ENCODE assay signal across 17 cellular contexts in the genomic region with DNA sequence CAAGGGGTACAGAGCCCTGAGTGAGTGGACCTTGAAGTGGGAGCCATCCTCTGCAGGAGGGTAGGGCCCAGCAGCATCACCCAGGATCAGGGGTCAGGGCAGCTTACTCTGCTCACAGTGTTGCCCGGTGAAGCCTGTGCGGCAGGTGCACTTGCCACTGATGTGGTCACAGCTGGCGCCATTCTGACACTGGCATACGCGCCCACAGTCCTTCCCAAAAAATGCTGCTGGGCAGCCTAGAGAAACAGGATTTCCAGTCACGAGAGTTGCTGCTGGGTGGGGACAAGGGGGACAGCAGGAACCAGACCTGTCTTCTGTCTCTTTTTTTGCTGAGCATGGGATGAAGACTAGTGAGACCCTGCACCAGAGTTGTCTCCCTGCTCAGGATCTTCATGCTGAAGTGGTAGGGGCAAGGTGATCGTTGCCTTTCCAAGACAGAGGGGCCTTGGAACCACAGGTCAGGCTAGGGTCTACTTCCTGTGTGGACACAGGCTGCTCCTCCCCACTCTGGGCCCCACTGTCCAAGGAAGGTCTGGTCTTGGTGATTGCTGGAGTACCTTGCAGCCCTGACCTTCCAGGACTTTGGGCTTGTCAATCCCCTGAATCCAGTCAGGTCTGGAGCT. TPM values are rescaled to one million over a fixed set of nuclear protein-coding genes. Genes with fewer than 3 reads are reported as not detected.
A peak's percentile ranks its signal among the peaks of the same experiment; 100 is the strongest.
DNase-seq lines count a peak whose midpoint lies in the region; ATAC-seq and TF ChIP-seq lines count a peak whose summit lies in the region.
"Had no signal": no experiment of that assay in that cellular context is flagged by ENCODE, and none has a peak within 500 bp of the region (broad histone marks: within the 10 kb centered on the region; RNA-seq: fewer than 3 reads in every experiment).

No MANE protein-coding gene starts in this region.

- no peaks in the 10 kb centered on the region for H3K9me3 ChIP-seq in BLaER1 treated with 17β-estradiol and CSF1 and Interleukin-3, amounts not matched to agents 10 nM and 100 nM (replicated peaks in 1 of 11)
- H3K9me3 ChIP-seq in HCT116 (ENCODE audit: control insufficient read depth in 1 of 2, insufficient read depth in 1 of 2, low read depth in 1 of 2, low read length in 2 of 2) = no peaks in the 10 kb centered on the region
- H3K9me3 ChIP-seq in ovary = no peaks in the 10 kb centered on the region
- H3K9me3 ChIP-seq: ascending aorta, Caco-2, upper lobe of right lung had no signal

- H4K20me1 ChIP-seq in BLaER1 treated with 17β-estradiol and CSF1 and Interleukin-3, amounts not matched to agents 10 nM and 100 nM = peaks cover 23 to 68% (median 53%) of the 10 kb centered on the region in 11 experiments; a peak in 20 of 22 replicates
- no peaks in the 10 kb centered on the region for H4K20me1 ChIP-seq in HCT116 (ENCODE audit: insufficient read depth)

- peak; percentile 19; the same call in 1 of the 2 replicates for ATAC-seq in HCT116
- no peak for ATAC-seq in WTC11
- no peak for ATAC-seq in HG03159 (IDR thresholded peaks at IDR 0.05; ENCODE audit: unreplicated experiment)

- H3K9ac ChIP-seq in BLaER1 treated with 17β-estradiol and CSF1 and Interleukin-3, amounts not matched to agents 10 nM and 100 nM = 0 out of 22 replicates have a peak overlapping the region, but pooled peaks of 1 of the 11 experiments have one; percentile 8
- no peak overlapping the region for H3K9ac ChIP-seq in HCT116 (ENCODE audit: low read length)

- CTCF ChIA-PET in HCT116 (lab: Charles Lee) (interaction anchor here (0.6 kb wide), 1 partner anchor 279 kb away, joined by 3 read pairs; no protein-coding TSS in a partner anchor), WTC11 (lab: Charles Lee) (interaction anchor here (0.5 to 2.4 kb wide), 58 partner anchors 9 to 471 kb away, joined by 3 to 21 read pairs (median 3); a partner anchor contains a TSS), GM10248 (lab: Yijun Ruan, JAX) (interaction anchor here (0.8 to 4.3 kb wide), 16 partner anchors 9 to 372 kb away, joined by 3 to 43 read pairs (median 4); no protein-coding TSS in a partner anchor)

- 80 to 83% (median 81%) methylated on average over 7 of the region's 7 CpGs for WGBS in ovary, 3 donors

- no peak overlapping the region for H3K4me3 Mint-ChIP-seq in WTC11
- H3K4me3 Mint-ChIP-seq: T-cell had no signal

- peaks cover 13% of the 10 kb centered on the region for H3K4me1 Mint-ChIP-seq in WTC11

- RAD21 ChIA-PET in HCT116 (lab: Charles Lee; ENCODE audit: low non-redundant PET in 1 of 2, low total read pairs in 2 of 2, uncharacterized antibody in 2 of 2, unreplicated experiment in 2 of 2) = no interaction called here

- peaks cover 0 to 39% (median 0%) of the 10 kb centered on the region in 11 experiments; a peak in 6 of 22 replicates for H3K36me3 ChIP-seq in BLaER1 treated with 17β-estradiol and CSF1 and Interleukin-3, amounts not matched to agents 10 nM and 100 nM
- H3K36me3 ChIP-seq in HCT116 (ENCODE audit: control insufficient read depth in 1 of 2, insufficient read depth in 2 of 2, low read length in 2 of 2) (no peaks in the 10 kb centered on the region), ovary (no peaks in the 10 kb centered on the region)

- TF ChIP-seq POLR2A in HCT116 (IDR thresholded peaks at IDR 0.05; ENCODE audit: borderline replicate concordance, extremely low read depth, insufficient read depth, insufficient read length) (no peak), ovary (IDR thresholded peaks at IDR 0.05) (no peak)

- H3K36me3 Mint-ChIP-seq in WTC11 = no peaks in the 10 kb centered on the region

- intact Hi-C loops in HCT116 (cut with micrococcal nuclease) (loop anchor here (1.0 to 5.0 kb wide), 2 partner anchors 275 to 371 kb away; no protein-coding TSS in a partner anchor), ovary (cut with DNase I) (loop anchor here in 2 of 4 donors (5.0 to 10.0 kb wide), 2 partner anchors 369 to 371 kb away; no protein-coding TSS in a partner anchor)

- TF ChIP-seq RAD21 in HCT116 (IDR thresholded peaks at IDR 0.05; ENCODE audit: low read depth) = no peak

- H3K27ac ChIP-seq in BLaER1 treated with 17β-estradiol and CSF1 and Interleukin-3, amounts not matched to agents 10 nM and 100 nM = no peak overlapping the region
- H3K27ac ChIP-seq in HCT116 (ENCODE audit: low read depth, low read length) (no peak overlapping the region), ovary (no peak overlapping the region)
- H3K27ac ChIP-seq: ascending aorta, skin epidermis, upper lobe of right lung had no signal

- H3K9me3 Mint-ChIP-seq in WTC11 = no peaks in the 10 kb centered on the region
- H3K9me3 Mint-ChIP-seq: naive thymus-derived CD4-positive, alpha-beta T cell; T-cell had no signal

- BruUV-seq in HCT116 (replicated peaks; lab: Mats Ljungman, UMichigan) = no TSS peak

- H3K4me2 ChIP-seq in BLaER1 treated with 17β-estradiol and CSF1 and Interleukin-3, amounts not matched to agents 10 nM and 100 nM = peak overlapping the region; percentile 37 to 89 (median 79); a peak in 21 of 22 replicates
- H3K4me2 ChIP-seq in HCT116 (ENCODE audit: low read length) = no peak overlapping the region

- peaks cover 8 to 60% (median 50%) of the 10 kb centered on the region in 10 experiments; a peak in 19 of 20 replicates for H3K4me1 ChIP-seq in BLaER1 treated with 17β-estradiol and CSF1 and Interleukin-3, amounts not matched to agents 10 nM and 100 nM
- no peaks in the 10 kb centered on the region for H3K4me1 ChIP-seq in HCT116 (ENCODE audit: control insufficient read depth in 1 of 2, insufficient read depth in 2 of 2, low read length in 2 of 2)
- peaks cover 8% of the 10 kb centered on the region for H3K4me1 ChIP-seq in ovary (ENCODE audit: insufficient read depth)
- H3K4me1 ChIP-seq: Caco-2, upper lobe of right lung had no signal

- no peaks in the 10 kb centered on the region for H3K27me3 Mint-ChIP-seq in WTC11 (ENCODE audit: low read depth)
- H3K27me3 Mint-ChIP-seq: naive thymus-derived CD4-positive, alpha-beta T cell; progenitor cell of endocrine pancreas; T-cell had no signal

- H2AFZ ChIP-seq in HCT116 (ENCODE audit: low read depth, low read length, poor library complexity, severe bottlenecking) = no peak overlapping the region

- TF ChIP-seq CTCF in HCT116 (IDR thresholded peaks at IDR 0.05 in 2 of 3, conservative IDR thresholded peaks at IDR 0.05 in 1 of 3; ENCODE audit: borderline replicate concordance in 1 of 3, insufficient read depth in 1 of 3, low read depth in 2 of 3, low read length in 2 of 3) (no peak), WTC11 (IDR thresholded peaks at IDR 0.05) (no peak), GM10248 (IDR thresholded peaks at IDR 0.05; ENCODE audit: control extremely low read depth, extremely low read depth, low read depth, missing control alignments) (no peak), ovary (IDR thresholded peaks at IDR 0.05) (no peak)

- no peak for DNase-seq in HCT116 (ENCODE audit: low read depth, low spot score)
- no peak for DNase-seq in WTC11 (ENCODE audit: low spot score)
- DNase-seq in mesenteric fat pad (ENCODE audit: low spot score) = peak; percentile 80
- DNase-seq in GM10248 (ENCODE audit: extremely low spot score) = no peak
- DNase-seq in ovary = no peak
- no peak for DNase-seq in Ammon's horn (ENCODE audit: low spot score)
- DNase-seq: NCI-H1694 treated with DMSO at 0.1 percent for 48 hours, NCI-H345, T-cell had no signal

- no peak overlapping the region for H3K4me3 ChIP-seq in BLaER1 treated with 17β-estradiol and CSF1 and Interleukin-3, amounts not matched to agents 10 nM and 100 nM
- H3K4me3 ChIP-seq in HCT116 (replicated peaks in 1 of 2; ENCODE audit: low read depth in 1 of 2, low read length in 2 of 2) = no peak overlapping the region
- H3K4me3 ChIP-seq in ovary = no peak overlapping the region
- H3K4me3 ChIP-seq: ascending aorta, skin epidermis, upper lobe of right lung had no signal

- TF ChIP-seq EP300 in ovary (IDR thresholded peaks at IDR 0.05) = no peak

- peak overlapping the region; percentile 57 for H3K27ac Mint-ChIP-seq in WTC11
- H3K27ac Mint-ChIP-seq: progenitor cell of endocrine pancreas, T-cell had no signal

- no peaks in the 10 kb centered on the region for H3K79me2 ChIP-seq in HCT116 (ENCODE audit: insufficient read depth, low read length)

- peaks cover 0 to 9% (median 4%) of the 10 kb centered on the region in 11 experiments; a peak in 4 of 22 replicates for H3K27me3 ChIP-seq in BLaER1 treated with 17β-estradiol and CSF1 and Interleukin-3, amounts not matched to agents 10 nM and 100 nM
- no peaks in the 10 kb centered on the region for H3K27me3 ChIP-seq in HCT116 (ENCODE audit: insufficient read depth, low read length)
- no peaks in the 10 kb centered on the region for H3K27me3 ChIP-seq in ovary
- H3K27me3 ChIP-seq: ascending aorta, upper lobe of right lung had no signal

- no peaks in the 10 kb centered on the region for H3K9me2 ChIP-seq in HCT116 (ENCODE audit: insufficient read depth)

- POLR2A ChIA-PET in HCT116 (lab: Charles Lee) (no interaction called here), WTC11 (lab: Charles Lee) (interaction anchor here (0.6 to 1.0 kb wide), 2 partner anchors 152 to 373 kb away, joined by 3 to 4 read pairs; no protein-coding TSS in a partner anchor), GM10248 (lab: Yijun Ruan, JAX) (no interaction called here)

TF ChIP-seq in WTC11, 78 proteins besides CTCF, POLR2A, EP300 and RAD21 (continues in another document):
- TF ChIP-seq, protein P1, sequence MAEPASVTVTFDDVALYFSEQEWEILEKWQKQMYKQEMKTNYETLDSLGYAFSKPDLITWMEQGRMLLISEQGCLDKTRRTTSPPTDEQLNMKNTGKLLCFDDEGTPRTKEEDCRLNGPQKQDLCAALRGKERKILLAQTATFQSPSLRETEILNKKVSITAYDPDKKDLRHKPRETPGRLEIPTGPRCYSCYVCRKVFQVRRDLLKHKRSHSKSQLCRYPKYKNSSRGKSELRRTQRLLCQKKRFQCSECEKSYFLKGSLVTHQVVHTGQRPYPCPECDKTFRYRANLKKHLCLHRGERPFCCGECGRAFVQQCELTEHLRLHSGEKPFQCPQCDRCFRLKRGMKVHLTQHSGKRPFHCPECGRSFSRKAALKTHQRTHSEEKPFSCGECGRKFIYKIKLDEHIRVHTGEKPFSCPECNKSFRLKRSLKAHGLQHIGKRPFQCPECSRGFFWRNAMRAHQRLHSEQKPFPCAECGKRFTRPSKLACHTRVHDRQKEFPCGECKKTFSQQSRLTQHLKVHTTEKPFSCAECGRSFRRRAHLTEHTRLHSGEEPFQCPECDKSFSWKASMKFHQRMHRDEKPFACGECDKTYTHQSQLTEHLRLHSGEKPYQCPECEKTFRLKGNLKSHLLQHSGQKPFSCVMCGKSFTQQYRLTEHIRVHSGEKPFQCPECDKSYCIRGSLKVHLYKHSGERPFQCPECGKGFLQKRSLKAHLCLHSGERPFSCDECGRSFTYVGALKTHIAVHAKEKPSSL (CRISPR knock-in tag; conservative IDR thresholded peaks at IDR 0.05) = no peak

RNA-seq across cellular contexts. Expression of a gene that starts 46.9 kb away (rescaled TPM):
- 234 TPM for total RNA-seq in HCT116 (2021; ENCODE audit: unreplicated experiment)
- 249 and 263 TPM in 2 replicates for polyA plus RNA-seq in HCT116 (2012)
- 223 to 245 TPM (median 224 TPM) in 3 replicates for total RNA-seq in WTC11 (2021)
- total RNA-seq in mesenteric fat pad = 207 TPM
- total RNA-seq in ovary = 100 to 1,000 TPM in 5 of 7 donors, 10 to 100 TPM in 2; 47.0 to 163 (median 139) TPM
- polyA plus RNA-seq in ovary = 100 to 1,000 TPM; 110 to 249 TPM
